ENCODE assay signal across 8 cellular contexts in the genomic region with DNA sequence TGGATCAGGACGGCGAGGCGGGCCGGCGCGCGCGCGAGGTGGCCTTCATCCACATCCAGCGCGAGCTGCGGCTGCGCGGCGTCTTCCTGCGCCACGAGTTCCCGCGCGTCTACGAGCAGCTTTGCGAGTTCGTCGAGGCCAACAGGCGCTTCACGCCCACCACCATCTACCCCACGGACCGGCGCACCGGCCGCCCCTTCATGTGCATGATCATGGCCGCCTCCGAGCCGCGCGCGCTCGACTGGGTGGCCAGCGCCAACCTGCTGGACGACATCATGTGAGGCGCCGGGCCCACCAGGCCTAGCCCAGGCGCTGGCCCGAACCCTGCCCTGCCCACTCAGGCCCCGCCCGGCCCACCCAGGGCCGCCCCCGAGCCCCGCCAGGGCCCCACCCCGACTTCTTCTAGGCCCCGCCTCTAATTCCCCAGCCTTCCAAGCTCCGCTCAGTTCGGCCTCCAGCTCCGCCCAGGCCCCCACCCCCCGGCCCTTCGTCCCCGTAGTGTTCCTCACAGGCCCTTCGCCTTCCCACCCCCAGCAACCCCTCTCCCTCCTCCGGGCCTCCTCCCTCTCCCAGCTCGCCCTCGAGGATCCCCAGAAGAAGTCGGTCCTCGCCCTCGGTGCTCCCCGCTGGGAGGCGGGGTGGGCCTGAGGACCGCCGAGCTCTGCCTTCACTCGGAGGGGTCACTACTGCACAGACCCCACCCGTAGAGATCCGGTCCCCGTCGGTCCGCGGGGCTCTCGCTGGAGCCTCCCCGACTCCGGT. TPM values are rescaled to one million over a fixed set of nuclear protein-coding genes. Genes with fewer than 3 reads are reported as not detected.
A peak's percentile ranks its signal among the peaks of the same experiment; 100 is the strongest.
DNase-seq lines count a peak whose midpoint lies in the region; ATAC-seq and TF ChIP-seq lines count a peak whose summit lies in the region.

No MANE protein-coding gene starts in this region.

- H3K4me2 ChIP-seq in IMR-90 (ENCODE audit: low read depth, low read length) = peak overlapping the region; percentile 91
- peak overlapping the region; percentile 93 for H3K4me2 ChIP-seq in parathyroid adenoma (ENCODE audit: low read length)

- peaks cover 10 to 37% (median 17%) of the 10 kb centered on the region in 4 donors for H3K4me1 Mint-ChIP-seq in CD4-positive, alpha-beta memory T cell
- peaks cover 26% of the 10 kb centered on the region for H3K4me1 Mint-ChIP-seq in activated CD4-positive, alpha-beta memory T cell treated with anti-CD3 and anti-CD28 coated beads for 36 hours (ENCODE audit: low read depth)

- H3K9ac ChIP-seq in IMR-90 (ENCODE audit: low read depth, low read length) = peak overlapping the region; percentile 92
- H3K9ac ChIP-seq in parathyroid adenoma = no peak overlapping the region

- H3K27ac ChIP-seq in CD4-positive, alpha-beta memory T cell (ENCODE audit: low read depth, low read length) = no peak overlapping the region
- H3K27ac ChIP-seq in IMR-90 (ENCODE audit: insufficient read depth, low read length) (peak overlapping the region; percentile 35), parathyroid adenoma (peak overlapping the region; percentile 47)

- H3K18ac ChIP-seq in IMR-90 (ENCODE audit: low read depth, low read length) = peak overlapping the region; percentile 51

- no peaks in the 10 kb centered on the region for H3K9me3 ChIP-seq in CD4-positive, alpha-beta memory T cell (ENCODE audit: control insufficient read depth in 1 of 2, low read length in 2 of 2)
- peaks cover 6% of the 10 kb centered on the region; the same call in 1 of the 2 replicates for H3K9me3 ChIP-seq in IMR-90 (ENCODE audit: control insufficient read depth, insufficient read depth, low read length)
- H3K9me3 ChIP-seq in parathyroid adenoma (ENCODE audit: control insufficient read depth, low read length) = no peaks in the 10 kb centered on the region

- in situ Hi-C loops in IMR-90 (cut with MboI; ENCODE audit: low sequenced_read_pairs) = no loop called here

- H3K36me3 Mint-ChIP-seq in CD4-positive, alpha-beta memory T cell = peaks cover 0 to 13% of the 10 kb centered on the region in 2 donors
- H3K36me3 Mint-ChIP-seq in activated CD4-positive, alpha-beta memory T cell treated with anti-CD3 and anti-CD28 coated beads for 36 hours = peaks cover 11% of the 10 kb centered on the region

- TF ChIP-seq POLR2A in IMR-90 (IDR thresholded peaks at IDR 0.05; ENCODE audit: low read depth, low read length) = no peak

- no peak overlapping the region for H2BK20ac ChIP-seq in IMR-90 (ENCODE audit: low read depth, low read length)

- peak overlapping the region; percentile 1; the same call in 1 of the 2 replicates for H2BK120ac ChIP-seq in IMR-90 (ENCODE audit: low read depth, low read length)

- no peaks in the 10 kb centered on the region for H3K27me3 ChIP-seq in CD4-positive, alpha-beta memory T cell (ENCODE audit: insufficient read depth, low read length)
- H3K27me3 ChIP-seq in IMR-90 (ENCODE audit: control insufficient read depth, insufficient read depth, low read length) (peaks cover 22% of the 10 kb centered on the region), parathyroid adenoma (ENCODE audit: control insufficient read depth, insufficient read depth, low read length) (no peaks in the 10 kb centered on the region)

- peak overlapping the region in 1 of 2 experiments; percentile 67; a peak in 2 of 4 replicates for H4K8ac ChIP-seq in IMR-90 (ENCODE audit: low read depth in 2 of 2, low read length in 2 of 2)

- H3K9me3 Mint-ChIP-seq in CD4-positive, alpha-beta memory T cell = peaks cover 0 to 2% (median 0%) of the 10 kb centered on the region in 8 donors
- H3K9me3 Mint-ChIP-seq in activated CD4-positive, alpha-beta memory T cell treated with anti-CD3 and anti-CD28 coated beads for 36 hours = no peaks in the 10 kb centered on the region

- H2BK15ac ChIP-seq in IMR-90 (ENCODE audit: low read depth, low read length) = no peak overlapping the region

- no peaks in the 10 kb centered on the region for H3K36me3 ChIP-seq in CD4-positive, alpha-beta memory T cell (ENCODE audit: insufficient read depth, low read length)
- H3K36me3 ChIP-seq in IMR-90 (ENCODE audit: control insufficient read depth, insufficient read depth, low read length) (peaks cover 14% of the 10 kb centered on the region; the same call in 1 of the 2 replicates), parathyroid adenoma (ENCODE audit: control insufficient read depth, insufficient read depth, low read length) (no peaks in the 10 kb centered on the region)

- no peak overlapping the region for H3K23ac ChIP-seq in IMR-90 (ENCODE audit: low read depth, low read length)

- POLR2A ChIA-PET in CD4-positive, alpha-beta memory T cell (lab: Charles Lee; ENCODE audit: partially characterized antibody) = interaction anchor here (0.7 to 2.0 kb wide), 9 partner anchors 13 to 182 kb away, joined by 3 to 10 read pairs (median 3); partner anchors contain the start of genes EDF1, RABL6 and TRAF2
- POLR2A ChIA-PET in IMR-90 (lab: Charles Lee; ENCODE audit: unreplicated experiment) = no interaction called here
- POLR2A ChIA-PET in activated CD4-positive, alpha-beta memory T cell treated with anti-CD3 and anti-CD28 coated beads for 36 hours (lab: Charles Lee) = interaction anchor here (1.4 to 2.4 kb wide), 3 partner anchors 37 to 55 kb away, joined by 3 to 6 read pairs (median 6); no protein-coding TSS in a partner anchor

- no peak overlapping the region for H3K14ac ChIP-seq in IMR-90 (replicated peaks; ENCODE audit: low read depth, low read length)

- WGBS in IMR-90 (ENCODE audit: extremely low coverage in 2 of 2, insufficient read length in 1 of 2), 2 experiments = 4% methylated on average over 18 of the region's 78 CpGs; no CpG with 5 or more reads in 1 of the 2 experiments

- peaks cover 9 to 21% of the 10 kb centered on the region in 2 experiments; a peak in 2 of 4 replicates for H3K79me1 ChIP-seq in IMR-90 (ENCODE audit: low read depth in 1 of 2, low read length in 2 of 2)

- H2AK5ac ChIP-seq in IMR-90 (ENCODE audit: low read depth, low read length) = no peak overlapping the region

- H4K5ac ChIP-seq in IMR-90 (ENCODE audit: low read depth, low read length) = peak overlapping the region; percentile 57; the same call in 1 of the 2 replicates

- H3K56ac ChIP-seq in IMR-90 (ENCODE audit: extremely low read depth, insufficient read depth, low read length) = no peak overlapping the region

- no peaks in the 10 kb centered on the region for H3K79me2 ChIP-seq in parathyroid adenoma

- peak overlapping the region; percentile 76 to 94 (median 85) for H3K4me3 Mint-ChIP-seq in CD4-positive, alpha-beta memory T cell
- H3K4me3 Mint-ChIP-seq in activated CD4-positive, alpha-beta memory T cell treated with anti-CD3 and anti-CD28 coated beads for 36 hours = peak overlapping the region; percentile 85

- DNase-seq in CD4-positive, alpha-beta memory T cell = peak in 1 of 5 donors; percentile 39
- DNase-seq in IMR-90 (peak; percentile 39), fibroblast of villous mesenchyme (ENCODE audit: low read depth) (peak; percentile 79)
- peak; percentile 40 for DNase-seq in activated CD4-positive, alpha-beta memory T cell treated with anti-CD3 and anti-CD28 coated beads for 36 hours

- H2AK9ac ChIP-seq in IMR-90 (replicated peaks; ENCODE audit: low read depth, low read length, poor library complexity) = peak overlapping the region; percentile 90

- CTCF ChIA-PET in CD4-positive, alpha-beta memory T cell (lab: Charles Lee; ENCODE audit: partially characterized antibody) = interaction anchor here (0.6 to 2.1 kb wide), 3 partner anchors 11 to 188 kb away, joined by 3 to 5 read pairs (median 5); no protein-coding TSS in a partner anchor
- CTCF ChIA-PET in IMR-90 (lab: Yijun Ruan, JAX) = interaction anchor here (0.9 kb wide), 1 partner anchor 182 kb away, joined by 3 read pairs; no protein-coding TSS in a partner anchor
- CTCF ChIA-PET in activated CD4-positive, alpha-beta memory T cell treated with anti-CD3 and anti-CD28 coated beads for 36 hours (lab: Charles Lee) = interaction anchor here (1.0 to 1.6 kb wide), 4 partner anchors 55 to 188 kb away, joined by 3 to 4 read pairs (median 4); no protein-coding TSS in a partner anchor

- no TSS peak for BruUV-seq in IMR-90 (replicated peaks; lab: Mats Ljungman, UMichigan)

- H4K91ac ChIP-seq in IMR-90 (ENCODE audit: insufficient read depth, low read depth, low read length) = 0 out of 2 replicates have a peak overlapping the region, but pooled peaks have one; percentile 21

- peaks cover 33% of the 10 kb centered on the region for H3K4me1 ChIP-seq in CD4-positive, alpha-beta memory T cell (ENCODE audit: insufficient read depth, low read length)
- H3K4me1 ChIP-seq in IMR-90 (ENCODE audit: control insufficient read depth, insufficient read depth, low read length) = peaks cover 9% of the 10 kb centered on the region
- peaks cover 5% of the 10 kb centered on the region for H3K4me1 ChIP-seq in parathyroid adenoma

- H4K20me1 ChIP-seq in IMR-90 (ENCODE audit: insufficient read depth, low read length) = peaks cover 23% of the 10 kb centered on the region

- peak; percentile 7 for ATAC-seq in IMR-90 (ENCODE audit: low read depth)
- no peak for ATAC-seq in GM21390 (IDR thresholded peaks at IDR 0.05; ENCODE audit: unreplicated experiment)
- ATAC-seq in GM21367 (IDR thresholded peaks at IDR 0.05; ENCODE audit: unreplicated experiment) = no peak
- no peak for ATAC-seq in HG02798 (IDR thresholded peaks at IDR 0.05; ENCODE audit: poor library complexity, unreplicated experiment)

- H3K27ac Mint-ChIP-seq in CD4-positive, alpha-beta memory T cell = peak overlapping the region in 6 of 7 donors; percentile 29 to 96 (median 80)
- H3K27ac Mint-ChIP-seq in activated CD4-positive, alpha-beta memory T cell treated with anti-CD3 and anti-CD28 coated beads for 36 hours = peak overlapping the region; percentile 8

- no peak for TF ChIP-seq RAD21 in IMR-90 (IDR thresholded peaks at IDR 0.05; ENCODE audit: low read length)

- peak overlapping the region; percentile 88 for H3K4ac ChIP-seq in IMR-90 (ENCODE audit: low read depth, low read length)

- H2AFZ ChIP-seq in IMR-90 (replicated peaks; ENCODE audit: low read length, poor library complexity) (peak overlapping the region; percentile 80), parathyroid adenoma (no peak overlapping the region)

- H2BK5ac ChIP-seq in IMR-90 (ENCODE audit: low read depth, low read length, poor library complexity, severe bottlenecking) = peak overlapping the region; percentile 85

- dilution Hi-C loops in IMR-90 (cut with HindIII; ENCODE audit: low sequenced_read_pairs, unreplicated experiment) = no loop called here

- H3K27me3 Mint-ChIP-seq in CD4-positive, alpha-beta memory T cell = peaks cover 6 to 12% of the 10 kb centered on the region in 2 donors
- H3K27me3 Mint-ChIP-seq in activated CD4-positive, alpha-beta memory T cell treated with anti-CD3 and anti-CD28 coated beads for 36 hours = peaks cover 17% of the 10 kb centered on the region

- TF ChIP-seq CTCF in IMR-90 (conservative IDR thresholded peaks at IDR 0.05; ENCODE audit: low read depth, low read length) (no peak), fibroblast of villous mesenchyme (IDR thresholded peaks at IDR 0.05; ENCODE audit: insufficient read depth, low read depth, low read length) (no peak), parathyroid adenoma (IDR thresholded peaks at IDR 0.05) (no peak)

- H3K4me3 ChIP-seq in CD4-positive, alpha-beta memory T cell (ENCODE audit: low read length in 2 of 2) = peak overlapping the region in 1 of 2 donors; percentile 85
- H3K4me3 ChIP-seq in IMR-90 (ENCODE audit: insufficient read depth, low read depth, low read length) (peak overlapping the region; percentile 92), fibroblast of villous mesenchyme (ENCODE audit: low read depth, low read length) (peak overlapping the region; percentile 99), parathyroid adenoma (ENCODE audit: low read depth, low read length) (peak overlapping the region; percentile 96)

- intact Hi-C loops in CD4-positive, alpha-beta memory T cell (cut with micrococcal nuclease) = loop anchor here (5.0 kb wide), 1 partner anchor 240 kb away; the partner anchor contains the start of gene MAN1B1
- intact Hi-C loops in IMR-90 (cut with micrococcal nuclease) = no loop called here
- intact Hi-C loops in activated CD4-positive, alpha-beta memory T cell treated with anti-CD3 and anti-CD28 coated beads for 36 hours (cut with micrococcal nuclease) = loop anchor here (5.0 kb wide), 1 partner anchor 240 kb away; the partner anchor contains the start of gene MAN1B1

- H3K9me1 ChIP-seq in IMR-90 (ENCODE audit: insufficient read depth, low read length) = no peaks in the 10 kb centered on the region

RNA-seq across cellular contexts. Expression of gene PHPT1, which starts 2.0 kb away (rescaled TPM):
- total RNA-seq in CD4-positive, alpha-beta memory T cell = 10 to 100 TPM; 41.3 to 42.6 TPM
- 10 to 100 TPM; 88.4 to 94.0 TPM for polyA plus RNA-seq in CD4-positive, alpha-beta memory T cell
- total RNA-seq in IMR-90 (2012; rRNA removed) (70.3 and 79.8 TPM in 2 replicates), fibroblast of villous mesenchyme (75.4 and 105 TPM in 2 replicates)
- polyA plus RNA-seq in IMR-90 (2012; rRNA removed) = 214 and 338 TPM in 2 replicates
- polyA plus RNA-seq in IMR-90 (2012; cell fraction: cytosol; rRNA removed) = 216 and 420 TPM in 2 replicates
- 195 and 363 TPM in 2 replicates for polyA plus RNA-seq in IMR-90 (2012; cell fraction: nucleus; rRNA removed; ENCODE audit: low replicate concordance)
- 10 to 100 TPM; 92.2 to 95.5 TPM for total RNA-seq in activated CD4-positive, alpha-beta memory T cell treated with anti-CD3 and anti-CD28 coated beads for 36 hours

RNA-seq across cellular contexts. Expression of gene MAMDC4, which starts 4.9 kb away (rescaled TPM):
- 10 to 100 TPM in 1 of 2 experiments, 1 to 10 TPM in 1; 9.3 to 11.7 TPM for total RNA-seq in CD4-positive, alpha-beta memory T cell
- polyA plus RNA-seq in CD4-positive, alpha-beta memory T cell = not detected
- total RNA-seq in IMR-90 (2012; rRNA removed) (0.18 and 0.28 TPM in 2 replicates), fibroblast of villous mesenchyme (1.6 and 3.0 TPM in 2 replicates)
- polyA plus RNA-seq in IMR-90 (2012; rRNA removed) = 3.5 and 5.0 TPM in 2 replicates
- polyA plus RNA-seq in IMR-90 (2012; cell fraction: cytosol; rRNA removed) = 1.2 and 2.7 TPM in 2 replicates
- polyA plus RNA-seq in IMR-90 (2012; cell fraction: nucleus; rRNA removed; ENCODE audit: low replicate concordance) = 36.8 and 106 TPM in 2 replicates
- 10 to 100 TPM; 13.0 to 14.3 TPM for total RNA-seq in activated CD4-positive, alpha-beta memory T cell treated with anti-CD3 and anti-CD28 coated beads for 36 hours

RNA-seq across cellular contexts. Expression of gene AJM1, which starts 5.0 kb away (rescaled TPM):
- 1 to 10 TPM; 2.4 to 2.8 TPM for total RNA-seq in CD4-positive, alpha-beta memory T cell
- under 1 TPM in 1 of 2 donors, not detected in 1; 0.05 TPM for polyA plus RNA-seq in CD4-positive, alpha-beta memory T cell
- total RNA-seq in IMR-90 (2012; rRNA removed) = 0.18 and 0.28 TPM in 2 replicates
- polyA plus RNA-seq in IMR-90 (2012; rRNA removed) = 1.5 and 1.9 TPM in 2 replicates
- 0.62 and 0.77 TPM in 2 replicates for polyA plus RNA-seq in IMR-90 (2012; cell fraction: cytosol; rRNA removed)
- 9.3 and 21.4 TPM in 2 replicates for polyA plus RNA-seq in IMR-90 (2012; cell fraction: nucleus; rRNA removed; ENCODE audit: low replicate concordance)
- total RNA-seq in activated CD4-positive, alpha-beta memory T cell treated with anti-CD3 and anti-CD28 coated beads for 36 hours = 1 to 10 TPM; 3.8 to 4.2 TPM
- total RNA-seq in fibroblast of villous mesenchyme = 0.86 and 1.3 TPM in 2 replicates

RNA-seq across cellular contexts. Expression of gene EDF1, which starts 18.9 kb away (rescaled TPM):
- 100 to 1,000 TPM; 284 to 298 TPM for total RNA-seq in CD4-positive, alpha-beta memory T cell
- 100 to 1,000 TPM; 273 to 357 TPM for polyA plus RNA-seq in CD4-positive, alpha-beta memory T cell
- total RNA-seq in IMR-90 (2012; rRNA removed) (279 and 538 TPM in 2 replicates), fibroblast of villous mesenchyme (146 and 163 TPM in 2 replicates)
- polyA plus RNA-seq in IMR-90 (2012; rRNA removed) = 701 and 703 TPM in 2 replicates
- 514 and 713 TPM in 2 replicates for polyA plus RNA-seq in IMR-90 (2012; cell fraction: cytosol; rRNA removed)
- 248 and 634 TPM in 2 replicates for polyA plus RNA-seq in IMR-90 (2012; cell fraction: nucleus; rRNA removed; ENCODE audit: low replicate concordance)
- 100 to 1,000 TPM; 302 to 311 TPM for total RNA-seq in activated CD4-positive, alpha-beta memory T cell treated with anti-CD3 and anti-CD28 coated beads for 36 hours

RNA-seq across cellular contexts. Expression of gene TRAF2, which starts 39.1 kb away (rescaled TPM):
- total RNA-seq in CD4-positive, alpha-beta memory T cell = 10 to 100 TPM; 40.2 to 43.2 TPM
- 10 to 100 TPM; 11.1 to 25.2 TPM for polyA plus RNA-seq in CD4-positive, alpha-beta memory T cell
- 5.8 and 6.6 TPM in 2 replicates for total RNA-seq in IMR-90 (2012; rRNA removed)
- polyA plus RNA-seq in IMR-90 (2012; rRNA removed) = 12.0 and 12.9 TPM in 2 replicates
- polyA plus RNA-seq in IMR-90 (2012; cell fraction: cytosol; rRNA removed) = 11.5 and 13.1 TPM in 2 replicates
- polyA plus RNA-seq in IMR-90 (2012; cell fraction: nucleus; rRNA removed; ENCODE audit: low replicate concordance) = 21.4 and 48.2 TPM in 2 replicates
- 10 to 100 TPM; 40.0 to 41.4 TPM for total RNA-seq in activated CD4-positive, alpha-beta memory T cell treated with anti-CD3 and anti-CD28 coated beads for 36 hours
- 11.0 and 16.8 TPM in 2 replicates for total RNA-seq in fibroblast of villous mesenchyme
